1 cellular context compared by ENCODE assay signal in the genomic region with DNA sequence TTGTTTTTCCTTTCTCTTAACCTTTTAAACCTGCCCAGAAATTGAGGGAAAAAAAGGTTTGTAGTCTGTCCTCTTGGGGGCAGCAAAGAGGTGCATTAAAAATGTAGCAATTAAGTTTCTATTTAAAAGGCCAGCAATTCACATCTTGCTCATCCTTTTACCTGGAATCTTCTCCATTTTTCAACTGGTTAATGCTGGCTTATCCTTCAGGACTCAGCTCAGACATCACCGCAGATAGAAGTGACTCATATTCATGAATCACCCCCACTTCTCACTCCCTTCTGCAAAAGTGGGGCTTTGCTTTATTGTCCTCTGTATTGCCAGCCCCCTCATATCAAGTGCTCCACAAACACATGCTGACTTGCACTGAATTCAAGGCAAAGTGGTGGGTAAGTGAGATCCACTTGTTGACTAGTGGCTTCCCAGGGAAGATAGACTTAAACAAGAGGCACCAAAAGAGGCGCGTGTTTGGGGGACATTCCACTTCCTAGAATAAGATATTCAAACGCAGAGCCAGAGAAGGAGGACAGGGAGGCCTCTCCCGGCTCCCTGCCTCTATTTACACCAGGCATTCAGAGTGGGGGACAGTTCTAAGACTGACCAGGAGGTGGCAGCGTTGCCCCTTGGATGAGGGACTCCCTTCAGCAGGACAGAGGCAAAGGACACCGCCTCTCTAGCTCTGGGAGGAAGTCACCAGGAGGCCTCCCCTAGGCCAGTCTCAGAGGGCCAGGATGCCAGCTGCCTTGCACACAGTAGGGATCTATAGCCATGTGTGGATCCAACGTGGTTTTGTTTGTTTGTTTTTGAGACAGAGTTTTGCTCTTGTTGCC.
TF ChIP-seq lines count a peak whose summit lies in the region.

No MANE protein-coding gene starts in this region.

TF ChIP-seq in HepG2, 621 proteins besides CTCF, POLR2A, EP300 and RAD21 (continued from another document):
- TF ChIP-seq, protein P1, sequence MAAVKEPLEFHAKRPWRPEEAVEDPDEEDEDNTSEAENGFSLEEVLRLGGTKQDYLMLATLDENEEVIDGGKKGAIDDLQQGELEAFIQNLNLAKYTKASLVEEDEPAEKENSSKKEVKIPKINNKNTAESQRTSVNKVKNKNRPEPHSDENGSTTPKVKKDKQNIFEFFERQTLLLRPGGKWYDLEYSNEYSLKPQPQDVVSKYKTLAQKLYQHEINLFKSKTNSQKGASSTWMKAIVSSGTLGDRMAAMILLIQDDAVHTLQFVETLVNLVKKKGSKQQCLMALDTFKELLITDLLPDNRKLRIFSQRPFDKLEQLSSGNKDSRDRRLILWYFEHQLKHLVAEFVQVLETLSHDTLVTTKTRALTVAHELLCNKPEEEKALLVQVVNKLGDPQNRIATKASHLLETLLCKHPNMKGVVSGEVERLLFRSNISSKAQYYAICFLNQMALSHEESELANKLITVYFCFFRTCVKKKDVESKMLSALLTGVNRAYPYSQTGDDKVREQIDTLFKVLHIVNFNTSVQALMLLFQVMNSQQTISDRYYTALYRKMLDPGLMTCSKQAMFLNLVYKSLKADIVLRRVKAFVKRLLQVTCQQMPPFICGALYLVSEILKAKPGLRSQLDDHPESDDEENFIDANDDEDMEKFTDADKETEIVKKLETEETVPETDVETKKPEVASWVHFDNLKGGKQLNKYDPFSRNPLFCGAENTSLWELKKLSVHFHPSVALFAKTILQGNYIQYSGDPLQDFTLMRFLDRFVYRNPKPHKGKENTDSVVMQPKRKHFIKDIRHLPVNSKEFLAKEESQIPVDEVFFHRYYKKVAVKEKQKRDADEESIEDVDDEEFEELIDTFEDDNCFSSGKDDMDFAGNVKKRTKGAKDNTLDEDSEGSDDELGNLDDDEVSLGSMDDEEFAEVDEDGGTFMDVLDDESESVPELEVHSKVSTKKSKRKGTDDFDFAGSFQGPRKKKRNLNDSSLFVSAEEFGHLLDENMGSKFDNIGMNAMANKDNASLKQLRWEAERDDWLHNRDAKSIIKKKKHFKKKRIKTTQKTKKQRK (IDR thresholded peaks at IDR 0.05; ENCODE audit: low read length) = no peak
- TF ChIP-seq, protein P2, sequence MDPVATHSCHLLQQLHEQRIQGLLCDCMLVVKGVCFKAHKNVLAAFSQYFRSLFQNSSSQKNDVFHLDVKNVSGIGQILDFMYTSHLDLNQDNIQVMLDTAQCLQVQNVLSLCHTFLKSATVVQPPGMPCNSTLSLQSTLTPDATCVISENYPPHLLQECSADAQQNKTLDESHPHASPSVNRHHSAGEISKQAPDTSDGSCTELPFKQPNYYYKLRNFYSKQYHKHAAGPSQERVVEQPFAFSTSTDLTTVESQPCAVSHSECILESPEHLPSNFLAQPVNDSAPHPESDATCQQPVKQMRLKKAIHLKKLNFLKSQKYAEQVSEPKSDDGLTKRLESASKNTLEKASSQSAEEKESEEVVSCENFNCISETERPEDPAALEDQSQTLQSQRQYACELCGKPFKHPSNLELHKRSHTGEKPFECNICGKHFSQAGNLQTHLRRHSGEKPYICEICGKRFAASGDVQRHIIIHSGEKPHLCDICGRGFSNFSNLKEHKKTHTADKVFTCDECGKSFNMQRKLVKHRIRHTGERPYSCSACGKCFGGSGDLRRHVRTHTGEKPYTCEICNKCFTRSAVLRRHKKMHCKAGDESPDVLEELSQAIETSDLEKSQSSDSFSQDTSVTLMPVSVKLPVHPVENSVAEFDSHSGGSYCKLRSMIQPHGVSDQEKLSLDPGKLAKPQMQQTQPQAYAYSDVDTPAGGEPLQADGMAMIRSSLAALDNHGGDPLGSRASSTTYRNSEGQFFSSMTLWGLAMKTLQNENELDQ (CRISPR knock-in tag; IDR thresholded peaks at IDR 0.05; ENCODE audit: borderline replicate concordance) = no peak
- TF ChIP-seq XRCC5 (optimal IDR thresholded peaks at IDR 0.05; ENCODE audit: low read length) = peak; percentile 69
